Comparison of ENCODE assay signal across 8 cellular contexts in the genomic region with DNA sequence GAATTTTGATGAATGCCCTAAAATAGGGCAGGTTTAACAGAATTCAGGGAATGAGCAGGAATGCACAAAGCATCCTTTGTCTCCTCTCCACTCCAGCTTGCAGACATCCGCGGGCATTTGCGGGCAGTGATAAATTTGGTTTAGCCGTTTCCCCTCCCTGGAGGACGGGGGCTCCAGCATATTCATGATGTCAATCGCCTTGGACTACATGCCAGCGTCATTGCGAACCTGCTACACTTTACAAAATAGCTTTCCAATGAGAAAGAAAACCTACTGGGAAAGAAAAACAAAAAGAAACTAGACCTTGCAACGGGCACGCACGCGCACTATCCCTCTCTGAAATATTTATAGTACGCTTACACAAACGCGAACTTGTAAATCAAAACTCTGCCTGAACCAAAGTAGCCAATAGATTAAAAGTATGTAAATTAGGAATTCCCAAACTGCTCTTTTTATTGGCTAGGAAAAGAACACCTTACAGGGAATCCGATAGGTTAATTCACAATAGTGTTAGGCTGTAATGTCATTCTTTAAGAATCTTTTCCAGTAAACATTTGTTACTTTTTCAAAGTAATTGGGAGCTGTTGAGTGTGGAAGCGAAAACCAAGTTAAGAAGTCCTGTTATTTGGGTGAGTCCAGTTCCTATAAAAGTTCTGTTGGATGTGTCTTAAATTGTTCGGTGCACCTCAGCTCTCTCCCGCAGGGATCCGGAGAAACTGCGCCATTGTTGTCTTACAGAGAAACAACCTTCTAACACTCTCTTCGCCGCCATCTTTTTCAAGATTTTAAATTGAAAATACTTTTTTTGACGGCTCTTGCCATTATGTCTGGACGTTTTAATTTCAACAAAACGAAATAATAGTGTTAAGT.
DNase-seq lines count a peak whose midpoint lies in the region; ATAC-seq, FAIRE-seq and TF ChIP-seq lines count a peak whose summit lies in the region.

No MANE protein-coding gene starts in this region.

- H3K4me3 Mint-ChIP-seq in activated T-helper 17 cell treated with anti-CD3 and anti-CD28 coated beads, Interleukin-2, amount 50 U/mL, for 72 hours, result no peak overlapping the region

- TF ChIP-seq RAD21 in neural cell (conservative IDR thresholded peaks at IDR 0.05), result no peak

- no peaks in the 10 kb centered on the region for H3K27me3 Mint-ChIP-seq in activated T-helper 17 cell treated with anti-CD3 and anti-CD28 coated beads, Interleukin-2, amount 50 U/mL, for 72 hours

- TF ChIP-seq EP300 in neural cell (conservative IDR thresholded peaks at IDR 0.05; ENCODE audit: poor library complexity, severe bottlenecking), result peak; percentile 31

- no peaks in the 10 kb centered on the region for H3K36me3 Mint-ChIP-seq in activated T-helper 17 cell treated with anti-CD3 and anti-CD28 coated beads, Interleukin-2, amount 50 U/mL, for 72 hours (ENCODE audit: low read depth)

- H3K79me2 ChIP-seq in neural cell (replicated peaks; ENCODE audit: insufficient read depth, low read length), result peaks cover 5% of the 10 kb centered on the region

- no peaks in the 10 kb centered on the region for H3K9me3 Mint-ChIP-seq in activated T-helper 17 cell treated with anti-CD3 and anti-CD28 coated beads, Interleukin-2, amount 50 U/mL, for 72 hours

- peak overlapping the region; percentile 6 for H2AFZ ChIP-seq in neural cell (ENCODE audit: low read depth, low read length)

- FAIRE-seq in GM19239 (lab: Jason Lieb, UNC), result peak; percentile 95

- peak; percentile 62 for ATAC-seq in HG03442 (IDR thresholded peaks at IDR 0.05; ENCODE audit: unreplicated experiment)
- peak; percentile 92 for ATAC-seq in activated T-helper 17 cell treated with anti-CD3 and anti-CD28 coated beads, Interleukin-2, amount 50 U/mL, for 72 hours (replicated peaks)
- no peak for ATAC-seq in HG03457 (IDR thresholded peaks at IDR 0.05; ENCODE audit: unreplicated experiment)

- H3K36me3 ChIP-seq in BLaER1 treated with 17β-estradiol and CSF1 and Interleukin-3, amounts not matched to agents 10 nM and 100 nM, result peaks cover 11 to 34% (median 18%) of the 10 kb centered on the region in 11 experiments; a peak in 21 of 22 replicates
- H3K36me3 ChIP-seq in neural cell (ENCODE audit: insufficient read depth, low read length), result no peaks in the 10 kb centered on the region

- no peaks in the 10 kb centered on the region for H3K27me3 ChIP-seq in BLaER1 treated with 17β-estradiol and CSF1 and Interleukin-3, amounts not matched to agents 10 nM and 100 nM
- no peaks in the 10 kb centered on the region for H3K27me3 ChIP-seq in neural cell (ENCODE audit: insufficient read depth, low read depth, low read length)

- peaks cover 10 to 19% (median 14%) of the 10 kb centered on the region in 11 experiments for H3K9me3 ChIP-seq in BLaER1 treated with 17β-estradiol and CSF1 and Interleukin-3, amounts not matched to agents 10 nM and 100 nM (replicated peaks in 1 of 11)
- no peaks in the 10 kb centered on the region for H3K9me3 ChIP-seq in neural cell (ENCODE audit: low read length)

- peak overlapping the region; percentile 81 to 98 (median 85) for H3K9ac ChIP-seq in BLaER1 treated with 17β-estradiol and CSF1 and Interleukin-3, amounts not matched to agents 10 nM and 100 nM
- peak overlapping the region; percentile 86 for H3K9ac ChIP-seq in neural cell (ENCODE audit: low read length)

- H3F3A ChIP-seq in neural cell (ENCODE audit: insufficient read depth, low read length, poor library complexity, severe bottlenecking), result peaks cover 16% of the 10 kb centered on the region

- H4K20me1 ChIP-seq in BLaER1 treated with 17β-estradiol and CSF1 and Interleukin-3, amounts not matched to agents 10 nM and 100 nM, result no peaks in the 10 kb centered on the region
- H4K20me1 ChIP-seq in neural cell (ENCODE audit: insufficient read depth), result no peaks in the 10 kb centered on the region

- no peaks in the 10 kb centered on the region for H3K9me2 ChIP-seq in neural cell (ENCODE audit: insufficient read depth, low read length)

- peaks cover 10% of the 10 kb centered on the region for H3K4me1 Mint-ChIP-seq in activated T-helper 17 cell treated with anti-CD3 and anti-CD28 coated beads, Interleukin-2, amount 50 U/mL, for 72 hours

- no peak for DNase-seq in GM19239 (ENCODE audit: insufficient read length, low spot score)
- peak; percentile 83 to 95 for DNase-seq in NOMO-1 (lab: John Stamatoyannopoulos, UW; ENCODE audit: unreplicated experiment in 2 of 2)
- peak; percentile 94 for DNase-seq in fibroblast of the conjunctiva (ENCODE audit: low read depth)

- no peak overlapping the region for H3K27ac Mint-ChIP-seq in activated T-helper 17 cell treated with anti-CD3 and anti-CD28 coated beads, Interleukin-2, amount 50 U/mL, for 72 hours

- peaks cover 44 to 56% (median 51%) of the 10 kb centered on the region in 10 experiments for H3K4me1 ChIP-seq in BLaER1 treated with 17β-estradiol and CSF1 and Interleukin-3, amounts not matched to agents 10 nM and 100 nM

- peak overlapping the region; percentile 61 to 74 (median 68) for H3K4me3 ChIP-seq in BLaER1 treated with 17β-estradiol and CSF1 and Interleukin-3, amounts not matched to agents 10 nM and 100 nM
- H3K4me3 ChIP-seq in neural cell (ENCODE audit: low read length), result peak overlapping the region; percentile 79

- H3K27ac ChIP-seq in BLaER1 treated with 17β-estradiol and CSF1 and Interleukin-3, amounts not matched to agents 10 nM and 100 nM, result peak overlapping the region; percentile 86 to 99 (median 96)
- peak overlapping the region; percentile 99 for H3K27ac ChIP-seq in neural cell (ENCODE audit: low read length)

- peak overlapping the region; percentile 72 to 91 (median 81) for H3K4me2 ChIP-seq in BLaER1 treated with 17β-estradiol and CSF1 and Interleukin-3, amounts not matched to agents 10 nM and 100 nM
- H3K4me2 ChIP-seq in neural cell (ENCODE audit: low read length), result peak overlapping the region; percentile 94

- TF ChIP-seq CTCF in neural cell (IDR thresholded peaks at IDR 0.05; ENCODE audit: poor library complexity, severe bottlenecking), result no peak

TF ChIP-seq in neural cell, 6 proteins besides CTCF, POLR2A, EP300 and RAD21:
- TF ChIP-seq POLR2AphosphoS5 (IDR thresholded peaks at IDR 0.05) (peak; percentile 88), EZH2 (IDR thresholded peaks at IDR 0.05; ENCODE audit: borderline replicate concordance, insufficient read depth, low read length, poor library complexity, severe bottlenecking) (no peak), MXI1 (conservative IDR thresholded peaks at IDR 0.05; ENCODE audit: poor library complexity, severe bottlenecking) (peak; percentile 59), TAF1 (IDR thresholded peaks at IDR 0.05; ENCODE audit: low read depth) (peak; percentile 80), SMC3 (conservative IDR thresholded peaks at IDR 0.05; ENCODE audit: poor library complexity) (no peak)
- TF ChIP-seq, protein P1, sequence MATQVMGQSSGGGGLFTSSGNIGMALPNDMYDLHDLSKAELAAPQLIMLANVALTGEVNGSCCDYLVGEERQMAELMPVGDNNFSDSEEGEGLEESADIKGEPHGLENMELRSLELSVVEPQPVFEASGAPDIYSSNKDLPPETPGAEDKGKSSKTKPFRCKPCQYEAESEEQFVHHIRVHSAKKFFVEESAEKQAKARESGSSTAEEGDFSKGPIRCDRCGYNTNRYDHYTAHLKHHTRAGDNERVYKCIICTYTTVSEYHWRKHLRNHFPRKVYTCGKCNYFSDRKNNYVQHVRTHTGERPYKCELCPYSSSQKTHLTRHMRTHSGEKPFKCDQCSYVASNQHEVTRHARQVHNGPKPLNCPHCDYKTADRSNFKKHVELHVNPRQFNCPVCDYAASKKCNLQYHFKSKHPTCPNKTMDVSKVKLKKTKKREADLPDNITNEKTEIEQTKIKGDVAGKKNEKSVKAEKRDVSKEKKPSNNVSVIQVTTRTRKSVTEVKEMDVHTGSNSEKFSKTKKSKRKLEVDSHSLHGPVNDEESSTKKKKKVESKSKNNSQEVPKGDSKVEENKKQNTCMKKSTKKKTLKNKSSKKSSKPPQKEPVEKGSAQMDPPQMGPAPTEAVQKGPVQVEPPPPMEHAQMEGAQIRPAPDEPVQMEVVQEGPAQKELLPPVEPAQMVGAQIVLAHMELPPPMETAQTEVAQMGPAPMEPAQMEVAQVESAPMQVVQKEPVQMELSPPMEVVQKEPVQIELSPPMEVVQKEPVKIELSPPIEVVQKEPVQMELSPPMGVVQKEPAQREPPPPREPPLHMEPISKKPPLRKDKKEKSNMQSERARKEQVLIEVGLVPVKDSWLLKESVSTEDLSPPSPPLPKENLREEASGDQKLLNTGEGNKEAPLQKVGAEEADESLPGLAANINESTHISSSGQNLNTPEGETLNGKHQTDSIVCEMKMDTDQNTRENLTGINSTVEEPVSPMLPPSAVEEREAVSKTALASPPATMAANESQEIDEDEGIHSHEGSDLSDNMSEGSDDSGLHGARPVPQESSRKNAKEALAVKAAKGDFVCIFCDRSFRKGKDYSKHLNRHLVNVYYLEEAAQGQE (IDR thresholded peaks at IDR 0.05; ENCODE audit: borderline replicate concordance), result peak; percentile 84
